ENCODE assay signal across 1 cellular context in the genomic region with DNA sequence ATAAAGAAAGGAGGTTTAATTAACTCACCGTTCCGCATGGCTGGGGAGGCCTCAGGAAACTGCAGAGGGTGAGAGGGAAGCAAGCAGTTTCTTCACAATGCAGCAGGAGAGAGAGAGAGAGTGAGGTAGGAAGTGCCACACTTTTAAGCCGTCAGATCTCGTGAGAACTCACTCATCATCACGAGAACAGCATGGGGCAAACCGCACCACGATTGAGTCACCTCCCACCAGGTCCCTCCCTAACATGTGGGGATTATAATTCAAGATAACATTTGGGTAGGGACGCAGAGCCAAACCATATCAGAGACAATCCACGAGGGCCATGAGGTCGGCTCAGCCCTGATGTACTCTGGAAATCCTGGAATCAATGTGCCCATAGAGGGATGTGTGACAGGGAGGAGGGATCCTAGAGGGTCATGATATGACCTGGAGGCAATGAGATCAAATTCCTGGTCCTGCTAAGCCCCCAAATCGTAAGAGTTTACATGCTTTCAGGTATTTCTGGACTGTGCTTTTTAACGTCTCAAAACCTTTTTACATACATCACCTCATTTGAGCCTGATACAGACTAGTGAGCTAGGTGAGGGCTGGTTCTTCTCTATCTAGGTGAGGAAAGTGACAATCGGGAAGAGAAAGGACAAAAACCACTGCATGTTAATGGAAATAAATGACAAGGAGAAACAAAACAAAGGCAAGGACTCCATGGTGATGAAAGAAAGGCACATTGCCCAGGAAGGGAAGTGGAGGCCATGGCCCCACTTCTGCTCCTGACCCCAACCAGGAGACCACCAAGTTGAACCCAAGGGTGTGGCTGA.
TF ChIP-seq lines count a peak whose summit lies in the region.

No MANE protein-coding gene starts in this region.

TF ChIP-seq in K562, 482 proteins besides CTCF, POLR2A, EP300 and RAD21 (continued from another document):
- TF ChIP-seq, protein P1, sequence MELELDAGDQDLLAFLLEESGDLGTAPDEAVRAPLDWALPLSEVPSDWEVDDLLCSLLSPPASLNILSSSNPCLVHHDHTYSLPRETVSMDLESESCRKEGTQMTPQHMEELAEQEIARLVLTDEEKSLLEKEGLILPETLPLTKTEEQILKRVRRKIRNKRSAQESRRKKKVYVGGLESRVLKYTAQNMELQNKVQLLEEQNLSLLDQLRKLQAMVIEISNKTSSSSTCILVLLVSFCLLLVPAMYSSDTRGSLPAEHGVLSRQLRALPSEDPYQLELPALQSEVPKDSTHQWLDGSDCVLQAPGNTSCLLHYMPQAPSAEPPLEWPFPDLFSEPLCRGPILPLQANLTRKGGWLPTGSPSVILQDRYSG (tag; conservative IDR thresholded peaks at IDR 0.05; ENCODE audit: low read depth): 0 out of 2 replicates have a peak, but pooled peaks have one; percentile 47
- TF ChIP-seq RFX5 (IDR thresholded peaks at IDR 0.05; ENCODE audit: low read depth, low read length): no peak
- peak; percentile 87 for TF ChIP-seq BHLHE40 (IDR thresholded peaks at IDR 0.05; ENCODE audit: low read length)
- no peak for TF ChIP-seq ZFP1 (CRISPR knock-in tag; IDR thresholded peaks at IDR 0.05)
- TF ChIP-seq PHB2 (IDR thresholded peaks at IDR 0.05; ENCODE audit: low read depth): 0 out of 2 replicates have a peak, but pooled peaks have one; percentile 70
- TF ChIP-seq DACH1 (IDR thresholded peaks at IDR 0.05; ENCODE audit: partially characterized antibody): peak; percentile 26
- no peak for TF ChIP-seq DDX20 (tag; IDR thresholded peaks at IDR 0.05; ENCODE audit: low read depth)
- TF ChIP-seq NCOA6 (IDR thresholded peaks at IDR 0.05): no peak
- TF ChIP-seq CCAR2 (IDR thresholded peaks at IDR 0.05; ENCODE audit: low read depth, low read length): no peak
- 0 out of 2 replicates have a peak, but pooled peaks have one; percentile 84 for TF ChIP-seq GTF2F1 (IDR thresholded peaks at IDR 0.05; ENCODE audit: low read depth, low read length)
- TF ChIP-seq, protein P2, sequence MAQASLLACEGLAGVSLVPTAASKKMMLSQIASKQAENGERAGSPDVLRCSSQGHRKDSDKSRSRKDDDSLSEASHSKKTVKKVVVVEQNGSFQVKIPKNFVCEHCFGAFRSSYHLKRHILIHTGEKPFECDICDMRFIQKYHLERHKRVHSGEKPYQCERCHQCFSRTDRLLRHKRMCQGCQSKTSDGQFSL (CRISPR knock-in tag; IDR thresholded peaks at IDR 0.05): no peak
- TF ChIP-seq, protein P2 (tag; IDR thresholded peaks at IDR 0.05): no peak
- no peak for TF ChIP-seq MAFK (IDR thresholded peaks at IDR 0.05; ENCODE audit: low read length)
- TF ChIP-seq SNIP1 (IDR thresholded peaks at IDR 0.05; ENCODE audit: low read depth): no peak
- peak; percentile 81 to 86; a peak in 2 of 4 replicates for TF ChIP-seq ARNT (IDR thresholded peaks at IDR 0.05)
- peak; percentile 50 for TF ChIP-seq SMARCB1 (IDR thresholded peaks at IDR 0.05; ENCODE audit: insufficient read length, low read depth)
- no peak for TF ChIP-seq ZNF436 (CRISPR knock-in tag; IDR thresholded peaks at IDR 0.05)
- TF ChIP-seq, protein P3, sequence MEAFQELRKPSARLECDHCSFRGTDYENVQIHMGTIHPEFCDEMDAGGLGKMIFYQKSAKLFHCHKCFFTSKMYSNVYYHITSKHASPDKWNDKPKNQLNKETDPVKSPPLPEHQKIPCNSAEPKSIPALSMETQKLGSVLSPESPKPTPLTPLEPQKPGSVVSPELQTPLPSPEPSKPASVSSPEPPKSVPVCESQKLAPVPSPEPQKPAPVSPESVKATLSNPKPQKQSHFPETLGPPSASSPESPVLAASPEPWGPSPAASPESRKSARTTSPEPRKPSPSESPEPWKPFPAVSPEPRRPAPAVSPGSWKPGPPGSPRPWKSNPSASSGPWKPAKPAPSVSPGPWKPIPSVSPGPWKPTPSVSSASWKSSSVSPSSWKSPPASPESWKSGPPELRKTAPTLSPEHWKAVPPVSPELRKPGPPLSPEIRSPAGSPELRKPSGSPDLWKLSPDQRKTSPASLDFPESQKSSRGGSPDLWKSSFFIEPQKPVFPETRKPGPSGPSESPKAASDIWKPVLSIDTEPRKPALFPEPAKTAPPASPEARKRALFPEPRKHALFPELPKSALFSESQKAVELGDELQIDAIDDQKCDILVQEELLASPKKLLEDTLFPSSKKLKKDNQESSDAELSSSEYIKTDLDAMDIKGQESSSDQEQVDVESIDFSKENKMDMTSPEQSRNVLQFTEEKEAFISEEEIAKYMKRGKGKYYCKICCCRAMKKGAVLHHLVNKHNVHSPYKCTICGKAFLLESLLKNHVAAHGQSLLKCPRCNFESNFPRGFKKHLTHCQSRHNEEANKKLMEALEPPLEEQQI (IDR thresholded peaks at IDR 0.05): peak; percentile 89
- no peak for TF ChIP-seq ZC3H8 (IDR thresholded peaks at IDR 0.05)
- TF ChIP-seq, protein P4, sequence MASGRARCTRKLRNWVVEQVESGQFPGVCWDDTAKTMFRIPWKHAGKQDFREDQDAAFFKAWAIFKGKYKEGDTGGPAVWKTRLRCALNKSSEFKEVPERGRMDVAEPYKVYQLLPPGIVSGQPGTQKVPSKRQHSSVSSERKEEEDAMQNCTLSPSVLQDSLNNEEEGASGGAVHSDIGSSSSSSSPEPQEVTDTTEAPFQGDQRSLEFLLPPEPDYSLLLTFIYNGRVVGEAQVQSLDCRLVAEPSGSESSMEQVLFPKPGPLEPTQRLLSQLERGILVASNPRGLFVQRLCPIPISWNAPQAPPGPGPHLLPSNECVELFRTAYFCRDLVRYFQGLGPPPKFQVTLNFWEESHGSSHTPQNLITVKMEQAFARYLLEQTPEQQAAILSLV (tag; IDR thresholded peaks at IDR 0.05): no peak
- peak; percentile 81 for TF ChIP-seq CREB1 (IDR thresholded peaks at IDR 0.05)
- TF ChIP-seq CREB1 (CRISPR knock-in tag; IDR thresholded peaks at IDR 0.05): no peak
- peak; percentile 89; the same call in 1 of the 2 replicates for TF ChIP-seq JUN (IDR thresholded peaks at IDR 0.05; ENCODE audit: borderline replicate concordance, low read depth, low read length)
- no peak; the same call in 1 of the 2 replicates for TF ChIP-seq JUN (CRISPR knock-in tag; IDR thresholded peaks at IDR 0.05; ENCODE audit: borderline replicate concordance)
